ENCODE assay signal across 8 cellular contexts in the genomic region with DNA sequence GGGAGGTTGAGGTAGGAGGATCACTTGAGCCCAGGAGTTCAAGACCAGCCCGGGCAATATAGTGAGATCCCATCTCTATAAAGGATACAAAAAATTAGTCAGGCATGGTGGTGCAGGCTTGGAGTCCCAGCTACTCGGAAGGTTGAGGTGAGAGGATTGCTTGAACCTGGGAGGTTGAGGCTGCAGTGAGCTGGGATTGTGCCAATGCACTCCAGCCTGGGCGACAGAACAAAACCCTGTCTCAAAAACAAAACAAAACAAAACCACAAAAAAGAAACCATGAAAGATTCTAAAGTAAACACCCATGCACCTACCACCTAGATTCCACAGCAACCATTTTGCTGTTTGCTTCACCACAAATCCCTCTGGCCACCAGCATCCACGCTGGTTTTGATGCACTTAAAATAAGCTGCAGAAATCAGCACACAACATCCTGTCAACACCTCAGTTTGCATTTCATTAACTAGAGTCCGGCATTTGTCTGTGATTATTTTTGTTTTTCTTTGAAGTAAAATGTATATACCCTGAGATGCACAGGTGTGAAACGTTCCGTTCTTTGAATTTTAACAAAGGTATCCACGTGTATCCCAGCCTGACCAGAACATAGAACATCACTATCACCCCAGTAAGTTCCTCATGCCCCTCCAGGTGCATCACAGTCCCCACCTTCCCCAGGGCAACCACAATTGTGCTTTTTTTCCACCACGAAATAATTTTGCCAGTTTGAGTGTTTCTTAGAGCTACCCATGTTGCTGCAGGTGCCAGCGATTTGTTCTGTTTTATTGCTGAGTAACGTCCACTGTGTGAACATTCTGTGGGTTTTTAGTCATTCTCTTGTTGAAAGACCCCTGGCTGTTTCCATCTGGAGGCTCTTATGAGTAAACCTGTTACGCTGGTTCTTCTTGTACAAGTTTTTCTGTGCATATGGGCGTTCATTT.
DNase-seq lines count a peak whose midpoint lies in the region; ATAC-seq and TF ChIP-seq lines count a peak whose summit lies in the region.

No MANE protein-coding gene starts in this region.

- DNase-seq in Daoy (ENCODE audit: low read depth): peak; percentile 46
- peak; percentile 86 for DNase-seq in PC-3
- DNase-seq in astrocyte of the spinal cord (ENCODE audit: low read depth, low spot score): peak; percentile 76
- no peak for DNase-seq in neural progenitor cell (ENCODE audit: low spot score)
- DNase-seq in NCI-H1694 treated with DMSO at 0.1 percent for 48 hours (lab: John Stamatoyannopoulos, UW): no peak
- DNase-seq in erythroblast (lab: John Stamatoyannopoulos, UW): no peak

- H3K4me3 ChIP-seq in PC-3 (ENCODE audit: low read length): peak overlapping the region; percentile 46
- no peak overlapping the region for H3K4me3 ChIP-seq in astrocyte of the spinal cord (ENCODE audit: low read depth, low read length)
- no peak overlapping the region for H3K4me3 ChIP-seq in neural progenitor cell

- peaks cover 35% of the 10 kb centered on the region for H3K4me1 ChIP-seq in PC-3 (ENCODE audit: insufficient read depth, low read length)
- H3K4me1 ChIP-seq in neural progenitor cell: no peaks in the 10 kb centered on the region

- intact Hi-C loops in PC-3 (cut with micrococcal nuclease): loop anchor here (2.0 to 5.0 kb wide), 2 partner anchors 94 to 145 kb away; no protein-coding TSS in a partner anchor

- H3K27me3 Mint-ChIP-seq in neural progenitor cell (ENCODE audit: insufficient read depth, low read depth): peaks cover 4% of the 10 kb centered on the region

- ATAC-seq in PC-3: peak; percentile 3; the same call in 1 of the 2 replicates
- no peak for ATAC-seq in HG03457 (IDR thresholded peaks at IDR 0.05; ENCODE audit: unreplicated experiment)
- no peak for ATAC-seq in GM21529 (IDR thresholded peaks at IDR 0.05; ENCODE audit: unreplicated experiment)

- TSS peak; percentile 8 for BruUV-seq in PC-3 (replicated peaks; lab: Mats Ljungman, UMichigan)

- H3K9me2 ChIP-seq in PC-3 (replicated peaks; ENCODE audit: low read length): no peaks in the 10 kb centered on the region

- H3K27me3 ChIP-seq in PC-3 (ENCODE audit: low read length) (no peaks in the 10 kb centered on the region), neural progenitor cell (no peaks in the 10 kb centered on the region)

- peaks cover 91% of the 10 kb centered on the region for H3K79me2 ChIP-seq in PC-3 (ENCODE audit: low read length)
- peaks cover 10% of the 10 kb centered on the region for H3K79me2 ChIP-seq in neural progenitor cell (ENCODE audit: low read depth)

- peaks cover 10% of the 10 kb centered on the region for H3K4me1 Mint-ChIP-seq in neural progenitor cell

- no peak overlapping the region for H3K27ac Mint-ChIP-seq in neural progenitor cell

- POLR2A ChIA-PET in PC-3 (lab: Charles Lee; ENCODE audit: unreplicated experiment): no interaction called here

- H3F3A ChIP-seq in PC-3 (ENCODE audit: low read length, unreplicated experiment) (peaks cover 17% of the 10 kb centered on the region), neural progenitor cell (ENCODE audit: low read depth) (no peaks in the 10 kb centered on the region)

- H3K4me3 Mint-ChIP-seq in neural progenitor cell: no peak overlapping the region

- no peak for TF ChIP-seq POLR2A in erythroblast (IDR thresholded peaks at IDR 0.05; ENCODE audit: low read length)

- H3K36me3 Mint-ChIP-seq in neural progenitor cell: no peaks in the 10 kb centered on the region

- H2AFZ ChIP-seq in PC-3 (ENCODE audit: low read length) (no peak overlapping the region), neural progenitor cell (replicated peaks) (no peak overlapping the region)

- peaks cover 9% of the 10 kb centered on the region; the same call in 1 of the 2 replicates for H4K20me1 ChIP-seq in PC-3 (ENCODE audit: low read length)
- H4K20me1 ChIP-seq in neural progenitor cell (ENCODE audit: low read depth): no peaks in the 10 kb centered on the region

- CTCF ChIA-PET in PC-3 (lab: Charles Lee): interaction anchor here (1.2 kb wide), 2 partner anchors 96 to 97 kb away, joined by 3 to 6 read pairs; no protein-coding TSS in a partner anchor

- H3K9ac ChIP-seq in PC-3 (ENCODE audit: low read length) (peak overlapping the region; percentile 65), neural progenitor cell (no peak overlapping the region)

- TF ChIP-seq CTCF in PC-3 (conservative IDR thresholded peaks at IDR 0.05; ENCODE audit: low read depth, low read length) (no peak), astrocyte of the spinal cord (IDR thresholded peaks at IDR 0.05; ENCODE audit: low read depth, low read length) (no peak), neural progenitor cell (IDR thresholded peaks at IDR 0.05) (no peak)

- peak overlapping the region; percentile 71 for H3K4me2 ChIP-seq in PC-3 (ENCODE audit: low read length)
- peak overlapping the region; percentile 73 for H3K4me2 ChIP-seq in neural progenitor cell

- peaks cover 2% of the 10 kb centered on the region for H3K9me3 Mint-ChIP-seq in neural progenitor cell

- H3K36me3 ChIP-seq in PC-3 (ENCODE audit: low read depth, low read length) (peaks cover 13% of the 10 kb centered on the region), neural progenitor cell (no peaks in the 10 kb centered on the region)

- in situ Hi-C loops in astrocyte of the spinal cord (cut with HindIII; ENCODE audit: low sequenced_read_pairs): no loop called here

- H3K9me3 ChIP-seq in PC-3 (ENCODE audit: low read length) (no peaks in the 10 kb centered on the region), neural progenitor cell (ENCODE audit: low read depth) (peaks cover 7% of the 10 kb centered on the region)

- H3K27ac ChIP-seq in PC-3 (ENCODE audit: low read length) (peak overlapping the region; percentile 89), neural progenitor cell (no peak overlapping the region)

Comparison
In these comparisons a context has a peak if more than half of its experiments do, and no peak if none do; other contexts are left out.
1. DNase-seq: peak in Daoy (single experiment), PC-3 (single experiment) and astrocyte of the spinal cord (single experiment); none in neural progenitor cell (single experiment), NCI-H1694 treated with DMSO at 0.1 percent for 48 hours (single experiment) and erythroblast (0 of 2).